In genomic region chr4:17468638-17469221, GRCh38 we compare ENCODE assay signal across 1 cellular context.
TF ChIP-seq lines count a peak whose summit lies in the region.

No MANE protein-coding gene starts in this region.

TF ChIP-seq in GM23338, 12 proteins besides CTCF, POLR2A, EP300 and RAD21 (continued from another document):
- TF ChIP-seq POLR2AphosphoS5 (IDR thresholded peaks at IDR 0.05; ENCODE audit: low read depth) (no peak), NANOG (IDR thresholded peaks at IDR 0.05; ENCODE audit: borderline replicate concordance) (no peak), EZH2phosphoT487 (IDR thresholded peaks at IDR 0.05; ENCODE audit: unreplicated experiment) (no peak)
